1 cellular context compared by ENCODE assay signal in the genomic region with DNA sequence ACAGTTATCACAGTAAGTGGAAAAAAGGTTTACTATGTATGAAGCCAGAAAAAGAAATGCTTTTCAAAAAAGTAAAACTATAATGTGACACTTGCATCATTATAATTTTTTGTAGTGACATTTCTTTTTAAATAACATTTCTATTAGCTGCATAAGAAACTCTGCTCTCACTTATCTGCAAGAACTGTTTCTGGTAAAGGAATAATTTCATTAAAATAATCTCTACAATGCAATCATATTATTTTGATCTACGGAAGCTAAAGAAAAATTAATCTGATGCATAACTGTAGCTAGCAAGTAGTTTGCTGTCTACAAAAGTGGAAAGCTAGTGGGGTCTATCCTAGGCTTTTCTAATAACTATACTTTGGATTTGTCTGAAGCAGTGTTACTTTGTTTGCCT.
A peak's percentile ranks its signal among the peaks of the same experiment; 100 is the strongest.
TF ChIP-seq lines count a peak whose summit lies in the region.

No MANE protein-coding gene starts in this region.

TF ChIP-seq in SK-N-SH, 30 proteins besides CTCF, POLR2A, EP300 and RAD21 (continued from another document):
- TF ChIP-seq, protein P1, sequence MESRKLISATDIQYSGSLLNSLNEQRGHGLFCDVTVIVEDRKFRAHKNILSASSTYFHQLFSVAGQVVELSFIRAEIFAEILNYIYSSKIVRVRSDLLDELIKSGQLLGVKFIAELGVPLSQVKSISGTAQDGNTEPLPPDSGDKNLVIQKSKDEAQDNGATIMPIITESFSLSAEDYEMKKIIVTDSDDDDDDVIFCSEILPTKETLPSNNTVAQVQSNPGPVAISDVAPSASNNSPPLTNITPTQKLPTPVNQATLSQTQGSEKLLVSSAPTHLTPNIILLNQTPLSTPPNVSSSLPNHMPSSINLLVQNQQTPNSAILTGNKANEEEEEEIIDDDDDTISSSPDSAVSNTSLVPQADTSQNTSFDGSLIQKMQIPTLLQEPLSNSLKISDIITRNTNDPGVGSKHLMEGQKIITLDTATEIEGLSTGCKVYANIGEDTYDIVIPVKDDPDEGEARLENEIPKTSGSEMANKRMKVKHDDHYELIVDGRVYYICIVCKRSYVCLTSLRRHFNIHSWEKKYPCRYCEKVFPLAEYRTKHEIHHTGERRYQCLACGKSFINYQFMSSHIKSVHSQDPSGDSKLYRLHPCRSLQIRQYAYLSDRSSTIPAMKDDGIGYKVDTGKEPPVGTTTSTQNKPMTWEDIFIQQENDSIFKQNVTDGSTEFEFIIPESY (IDR thresholded peaks at IDR 0.05; ENCODE audit: borderline replicate concordance, low read depth), result no peak
- TF ChIP-seq FOXM1 (IDR thresholded peaks at IDR 0.05; ENCODE audit: low read depth) (no peak), MXI1 (IDR thresholded peaks at IDR 0.05; ENCODE audit: low read depth, low read length) (no peak), GATA2 (CRISPR knock-in tag; IDR thresholded peaks at IDR 0.05) (peak; percentile 52; the same call in 1 of the 2 replicates), SMC3 (IDR thresholded peaks at IDR 0.05; ENCODE audit: low read depth, low read length) (no peak), JUND (IDR thresholded peaks at IDR 0.05) (no peak), ELF1 (IDR thresholded peaks at IDR 0.05) (no peak), CHD2 (IDR thresholded peaks at IDR 0.05; ENCODE audit: low read length, partially characterized antibody) (peak; percentile 16), RFX5 (IDR thresholded peaks at IDR 0.05; ENCODE audit: low read length) (no peak)
- TF ChIP-seq, protein P2, sequence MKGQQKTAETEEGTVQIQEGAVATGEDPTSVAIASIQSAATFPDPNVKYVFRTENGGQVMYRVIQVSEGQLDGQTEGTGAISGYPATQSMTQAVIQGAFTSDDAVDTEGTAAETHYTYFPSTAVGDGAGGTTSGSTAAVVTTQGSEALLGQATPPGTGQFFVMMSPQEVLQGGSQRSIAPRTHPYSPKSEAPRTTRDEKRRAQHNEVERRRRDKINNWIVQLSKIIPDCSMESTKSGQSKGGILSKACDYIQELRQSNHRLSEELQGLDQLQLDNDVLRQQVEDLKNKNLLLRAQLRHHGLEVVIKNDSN (IDR thresholded peaks at IDR 0.05; ENCODE audit: borderline replicate concordance, low read depth), result no peak
